Comparison of ENCODE assay signal across 1 cellular context in genomic region chr5:14685757-14686156, GRCh38.
TF ChIP-seq lines count a peak whose summit lies in the region.

No MANE protein-coding gene starts in this region.

TF ChIP-seq in HEK293, 187 proteins besides CTCF, POLR2A, EP300 and RAD21 (continued from another document):
- TF ChIP-seq ZNF677 (tag by site-specific recombination; IDR thresholded peaks at IDR 0.05) = no peak
- no peak for TF ChIP-seq ZNF670 (tag by site-specific recombination; IDR thresholded peaks at IDR 0.05; ENCODE audit: low read depth)
- no peak for TF ChIP-seq ZNF777 (tag by site-specific recombination; IDR thresholded peaks at IDR 0.05; ENCODE audit: borderline replicate concordance)
- peak; percentile 92 for TF ChIP-seq ZFHX2 (tag by site-specific recombination; conservative IDR thresholded peaks at IDR 0.05)
- no peak for TF ChIP-seq ZNF350 (tag by site-specific recombination; IDR thresholded peaks at IDR 0.05)
- TF ChIP-seq ZNF707 (tag by site-specific recombination; IDR thresholded peaks at IDR 0.05) = no peak
- peak; percentile 63 for TF ChIP-seq ZNF654 (tag by site-specific recombination; IDR thresholded peaks at IDR 0.05; ENCODE audit: low read depth)
- TF ChIP-seq ZNF155 (tag by site-specific recombination; IDR thresholded peaks at IDR 0.05) = no peak
- TF ChIP-seq ZNF580 (tag by site-specific recombination; IDR thresholded peaks at IDR 0.05) = no peak
- TF ChIP-seq PRDM1 (tag by site-specific recombination; IDR thresholded peaks at IDR 0.05) = no peak
- TF ChIP-seq KLF10 (tag by site-specific recombination; IDR thresholded peaks at IDR 0.05) = no peak
- no peak for TF ChIP-seq ZNF391 (tag by site-specific recombination; IDR thresholded peaks at IDR 0.05; ENCODE audit: borderline replicate concordance, low read depth)
- TF ChIP-seq GLIS1 (tag by site-specific recombination; IDR thresholded peaks at IDR 0.05) = no peak
- TF ChIP-seq ZNF776 (tag by site-specific recombination; IDR thresholded peaks at IDR 0.05; ENCODE audit: borderline replicate concordance) = no peak
- TF ChIP-seq ZNF560 (tag by site-specific recombination; IDR thresholded peaks at IDR 0.05; ENCODE audit: borderline replicate concordance) = no peak
- no peak for TF ChIP-seq ZSCAN16 (tag by site-specific recombination; IDR thresholded peaks at IDR 0.05)
- TF ChIP-seq PBX3 (CRISPR knock-in tag; IDR thresholded peaks at IDR 0.05) = no peak
